In genomic region chr17:66633322-66633965, GRCh38 we compare ENCODE assay signal across 10 cellular contexts.
A peak's percentile ranks its signal among the peaks of the same experiment; 100 is the strongest.
DNase-seq lines count a peak whose midpoint lies in the region; ATAC-seq and TF ChIP-seq lines count a peak whose summit lies in the region.
"Had no signal": no experiment of that assay in that cellular context is flagged by ENCODE, and none has a peak within 500 bp of the region (broad histone marks: within the 10 kb centered on the region; RNA-seq: fewer than 3 reads in every experiment).

No MANE protein-coding gene starts in this region.

- TF ChIP-seq CTCF in fibroblast of pulmonary artery (IDR thresholded peaks at IDR 0.05; ENCODE audit: low read length, missing control alignments) (no peak), gastrocnemius medialis (IDR thresholded peaks at IDR 0.05 in 4 of 5, conservative IDR thresholded peaks at IDR 0.05 in 1 of 5) (no peak)

- no peak overlapping the region for H2AFZ ChIP-seq in Karpas-422 (ENCODE audit: low read length)

- in situ Hi-C loops in gastrocnemius medialis (cut with MboI; ENCODE audit: low sequenced_read_pairs in 4 of 4): no loop called here

- H3K27me3 ChIP-seq in Karpas-422 (ENCODE audit: low read length) (no peaks in the 10 kb centered on the region), gastrocnemius medialis (no peaks in the 10 kb centered on the region)

- H3K27ac ChIP-seq in Karpas-422 (ENCODE audit: low read length) (no peak overlapping the region), gastrocnemius medialis (no peak overlapping the region)

- no peaks in the 10 kb centered on the region for H3K36me3 ChIP-seq in Karpas-422 (ENCODE audit: insufficient read depth, low read length)
- no peaks in the 10 kb centered on the region for H3K36me3 ChIP-seq in gastrocnemius medialis

- no peak overlapping the region for H3K4me2 ChIP-seq in Karpas-422 (ENCODE audit: low read depth, low read length, poor library complexity, severe bottlenecking)

- no peaks in the 10 kb centered on the region for H3K79me2 ChIP-seq in Karpas-422 (ENCODE audit: low read length)

- ATAC-seq in gastrocnemius medialis: no peak
- ATAC-seq in HG03571 (IDR thresholded peaks at IDR 0.05; ENCODE audit: unreplicated experiment): no peak
- ATAC-seq in GM21529 (IDR thresholded peaks at IDR 0.05; ENCODE audit: unreplicated experiment): no peak
- ATAC-seq: left ventricle myocardium superior had no signal

- intact Hi-C loops in gastrocnemius medialis (cut with DNase I; ENCODE audit: low total_unique reads): no loop called here

- no peaks in the 10 kb centered on the region for H3K9me3 ChIP-seq in Karpas-422 (ENCODE audit: low read length)
- no peaks in the 10 kb centered on the region for H3K9me3 ChIP-seq in gastrocnemius medialis

- no peaks in the 10 kb centered on the region for H3K4me1 ChIP-seq in Karpas-422 (ENCODE audit: low read length)
- peaks cover 12 to 23% of the 10 kb centered on the region in 2 donors for H3K4me1 ChIP-seq in gastrocnemius medialis

- H3K4me3 ChIP-seq in Karpas-422 (ENCODE audit: low read length) (no peak overlapping the region), fibroblast of pulmonary artery (replicated peaks; ENCODE audit: low read depth, low read length) (no peak overlapping the region), gastrocnemius medialis (no peak overlapping the region)

- H4K20me1 ChIP-seq in Karpas-422 (ENCODE audit: insufficient read depth, low read depth, low read length): peaks cover 15% of the 10 kb centered on the region

- TF ChIP-seq POLR2A in gastrocnemius medialis (IDR thresholded peaks at IDR 0.05): no peak

- H3K9ac ChIP-seq in Karpas-422 (ENCODE audit: low read length): no peak overlapping the region

- DNase-seq in Karpas-422 (peak; percentile 40), fibroblast of pulmonary artery (ENCODE audit: low read depth) (peak; percentile 27), gastrocnemius medialis (no peak), NCI-H146 (lab: John Stamatoyannopoulos, UW) (no peak)
- DNase-seq in activated CD8-positive, alpha-beta memory T cell treated with anti-CD3 and anti-CD28 coated beads for 4 hours (ENCODE audit: low read depth in 2 of 2): peak; percentile 9 to 37
- DNase-seq in stimulated activated CD8-positive, alpha-beta memory T cell treated with anti-CD3 and anti-CD28 coated beads, Interleukin-7, amount 100 ng/mL, for 4 hours (ENCODE audit: low read depth in 2 of 2): peak; percentile 24
- DNase-seq: H7, left ventricle myocardium superior had no signal

- H3K9me2 ChIP-seq in Karpas-422 (replicated peaks; ENCODE audit: insufficient read depth, low read length): no peaks in the 10 kb centered on the region

Comparison
In these comparisons a context has a peak if more than half of its experiments do, and no peak if none do; other contexts are left out.
1. DNase-seq: peak in Karpas-422 (single experiment), activated CD8-positive, alpha-beta memory T cell treated with anti-CD3 and anti-CD28 coated beads for 4 hours (2 of 2), fibroblast of pulmonary artery (single experiment) and stimulated activated CD8-positive, alpha-beta memory T cell treated with anti-CD3 and anti-CD28 coated beads, Interleukin-7, amount 100 ng/mL, for 4 hours (2 of 2); none in gastrocnemius medialis (0 of 2) and NCI-H146 (single experiment).